3 cellular contexts compared by ENCODE assay signal in genomic region chr2:3604207-3604877, GRCh38.
A peak's percentile ranks its signal among the peaks of the same experiment; 100 is the strongest.
TF ChIP-seq lines count a peak whose summit lies in the region.

No MANE protein-coding gene starts in this region.

TF ChIP-seq in A549, 52 proteins besides CTCF, POLR2A, EP300 and RAD21 (continues in another document):
- TF ChIP-seq HOXA7 (CRISPR knock-in tag; IDR thresholded peaks at IDR 0.05) (no peak), GATA3 (IDR thresholded peaks at IDR 0.05; ENCODE audit: borderline replicate concordance) (no peak), CBX2 (IDR thresholded peaks at IDR 0.05; ENCODE audit: borderline replicate concordance, low read depth) (no peak), REST (IDR thresholded peaks at IDR 0.05) (no peak), HOXB13 (CRISPR knock-in tag; IDR thresholded peaks at IDR 0.05; ENCODE audit: low read depth) (no peak), MAFK (IDR thresholded peaks at IDR 0.05; ENCODE audit: partially characterized antibody) (no peak), KDM5A (IDR thresholded peaks at IDR 0.05) (no peak), SREBF2 (IDR thresholded peaks at IDR 0.05) (no peak), HMGXB4 (CRISPR knock-in tag; IDR thresholded peaks at IDR 0.05; ENCODE audit: borderline replicate concordance) (no peak), JUN (IDR thresholded peaks at IDR 0.05) (no peak), ELK1 (IDR thresholded peaks at IDR 0.05; ENCODE audit: low read depth, low read length) (no peak), HES2 (IDR thresholded peaks at IDR 0.05) (no peak), TP53 (CRISPR knock-in tag; IDR thresholded peaks at IDR 0.05) (no peak), HEYL (CRISPR knock-in tag; IDR thresholded peaks at IDR 0.05) (no peak), KDM1A (IDR thresholded peaks at IDR 0.05; ENCODE audit: low read depth) (no peak)

TF ChIP-seq in HEK293, 187 proteins besides CTCF, POLR2A, EP300 and RAD21:
- 0 out of 2 replicates have a peak, but pooled peaks have one; percentile 12 for TF ChIP-seq ZFHX2 (tag by site-specific recombination; conservative IDR thresholded peaks at IDR 0.05)
- no peak for TF ChIP-seq ZFP3 (tag by site-specific recombination; IDR thresholded peaks at IDR 0.05; ENCODE audit: low read depth)

TF ChIP-seq in K562, 482 proteins besides CTCF, POLR2A, EP300 and RAD21:
- TF ChIP-seq MGA (IDR thresholded peaks at IDR 0.05) (peak; percentile 67; the same call in 1 of the 2 replicates), STAG1 (CRISPR knock-in tag; IDR thresholded peaks at IDR 0.05; ENCODE audit: borderline replicate concordance) (no peak), EP400 (IDR thresholded peaks at IDR 0.05) (no peak)
